ENCODE assay signal across 1 cellular context in the genomic region with DNA sequence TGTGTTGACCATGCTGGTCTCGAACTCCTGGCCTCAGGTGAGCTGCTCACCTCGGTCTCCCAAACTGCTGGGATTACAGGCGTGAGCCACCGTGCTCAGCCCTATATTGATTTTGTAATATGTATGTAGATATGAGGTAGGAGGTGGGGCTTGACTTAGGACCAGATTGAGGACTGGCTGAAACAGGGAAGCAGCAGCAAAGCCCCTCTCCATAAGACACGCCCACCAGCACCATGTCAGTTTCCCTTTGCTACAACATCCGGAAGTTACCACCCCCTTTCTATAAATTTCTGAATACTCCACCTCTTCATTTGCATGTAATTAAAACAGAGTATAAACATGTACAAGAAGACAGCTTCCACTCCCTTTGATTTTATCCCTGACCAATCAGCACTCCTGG.
A peak's percentile ranks its signal among the peaks of the same experiment; 100 is the strongest.
TF ChIP-seq lines count a peak whose summit lies in the region.

No MANE protein-coding gene starts in this region.

TF ChIP-seq in K562, 482 proteins besides CTCF, POLR2A, EP300 and RAD21 (continued from another document):
- TF ChIP-seq U2AF1 (optimal IDR thresholded peaks at IDR 0.05; ENCODE audit: low read depth, low read length) (no peak), SNRNP70 (optimal IDR thresholded peaks at IDR 0.05; ENCODE audit: low read depth, low read length) (no peak), RBM22 (IDR thresholded peaks at IDR 0.05; ENCODE audit: low read depth, low read length, poor library complexity, severe bottlenecking) (no peak), CC2D1A (IDR thresholded peaks at IDR 0.05) (peak; percentile 66), PKNOX1 (IDR thresholded peaks at IDR 0.05) (peak; percentile 48), ZBTB5 (IDR thresholded peaks at IDR 0.05) (peak; percentile 70; the same call in 1 of the 2 replicates)
- TF ChIP-seq, protein P1, sequence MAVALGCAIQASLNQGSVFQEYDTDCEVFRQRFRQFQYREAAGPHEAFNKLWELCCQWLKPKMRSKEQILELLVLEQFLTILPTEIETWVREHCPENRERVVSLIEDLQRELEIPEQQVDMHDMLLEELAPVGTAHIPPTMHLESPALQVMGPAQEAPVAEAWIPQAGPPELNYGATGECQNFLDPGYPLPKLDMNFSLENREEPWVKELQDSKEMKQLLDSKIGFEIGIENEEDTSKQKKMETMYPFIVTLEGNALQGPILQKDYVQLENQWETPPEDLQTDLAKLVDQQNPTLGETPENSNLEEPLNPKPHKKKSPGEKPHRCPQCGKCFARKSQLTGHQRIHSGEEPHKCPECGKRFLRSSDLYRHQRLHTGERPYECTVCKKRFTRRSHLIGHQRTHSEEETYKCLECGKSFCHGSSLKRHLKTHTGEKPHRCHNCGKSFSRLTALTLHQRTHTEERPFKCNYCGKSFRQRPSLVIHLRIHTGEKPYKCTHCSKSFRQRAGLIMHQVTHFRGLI (CRISPR knock-in tag; IDR thresholded peaks at IDR 0.05) = no peak
- TF ChIP-seq, protein P2, sequence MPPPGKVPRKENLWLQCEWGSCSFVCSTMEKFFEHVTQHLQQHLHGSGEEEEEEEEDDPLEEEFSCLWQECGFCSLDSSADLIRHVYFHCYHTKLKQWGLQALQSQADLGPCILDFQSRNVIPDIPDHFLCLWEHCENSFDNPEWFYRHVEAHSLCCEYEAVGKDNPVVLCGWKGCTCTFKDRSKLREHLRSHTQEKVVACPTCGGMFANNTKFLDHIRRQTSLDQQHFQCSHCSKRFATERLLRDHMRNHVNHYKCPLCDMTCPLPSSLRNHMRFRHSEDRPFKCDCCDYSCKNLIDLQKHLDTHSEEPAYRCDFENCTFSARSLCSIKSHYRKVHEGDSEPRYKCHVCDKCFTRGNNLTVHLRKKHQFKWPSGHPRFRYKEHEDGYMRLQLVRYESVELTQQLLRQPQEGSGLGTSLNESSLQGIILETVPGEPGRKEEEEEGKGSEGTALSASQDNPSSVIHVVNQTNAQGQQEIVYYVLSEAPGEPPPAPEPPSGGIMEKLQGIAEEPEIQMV (tag; conservative IDR thresholded peaks at IDR 0.05; ENCODE audit: low read depth) = peak; percentile 68
- TF ChIP-seq, protein P3, sequence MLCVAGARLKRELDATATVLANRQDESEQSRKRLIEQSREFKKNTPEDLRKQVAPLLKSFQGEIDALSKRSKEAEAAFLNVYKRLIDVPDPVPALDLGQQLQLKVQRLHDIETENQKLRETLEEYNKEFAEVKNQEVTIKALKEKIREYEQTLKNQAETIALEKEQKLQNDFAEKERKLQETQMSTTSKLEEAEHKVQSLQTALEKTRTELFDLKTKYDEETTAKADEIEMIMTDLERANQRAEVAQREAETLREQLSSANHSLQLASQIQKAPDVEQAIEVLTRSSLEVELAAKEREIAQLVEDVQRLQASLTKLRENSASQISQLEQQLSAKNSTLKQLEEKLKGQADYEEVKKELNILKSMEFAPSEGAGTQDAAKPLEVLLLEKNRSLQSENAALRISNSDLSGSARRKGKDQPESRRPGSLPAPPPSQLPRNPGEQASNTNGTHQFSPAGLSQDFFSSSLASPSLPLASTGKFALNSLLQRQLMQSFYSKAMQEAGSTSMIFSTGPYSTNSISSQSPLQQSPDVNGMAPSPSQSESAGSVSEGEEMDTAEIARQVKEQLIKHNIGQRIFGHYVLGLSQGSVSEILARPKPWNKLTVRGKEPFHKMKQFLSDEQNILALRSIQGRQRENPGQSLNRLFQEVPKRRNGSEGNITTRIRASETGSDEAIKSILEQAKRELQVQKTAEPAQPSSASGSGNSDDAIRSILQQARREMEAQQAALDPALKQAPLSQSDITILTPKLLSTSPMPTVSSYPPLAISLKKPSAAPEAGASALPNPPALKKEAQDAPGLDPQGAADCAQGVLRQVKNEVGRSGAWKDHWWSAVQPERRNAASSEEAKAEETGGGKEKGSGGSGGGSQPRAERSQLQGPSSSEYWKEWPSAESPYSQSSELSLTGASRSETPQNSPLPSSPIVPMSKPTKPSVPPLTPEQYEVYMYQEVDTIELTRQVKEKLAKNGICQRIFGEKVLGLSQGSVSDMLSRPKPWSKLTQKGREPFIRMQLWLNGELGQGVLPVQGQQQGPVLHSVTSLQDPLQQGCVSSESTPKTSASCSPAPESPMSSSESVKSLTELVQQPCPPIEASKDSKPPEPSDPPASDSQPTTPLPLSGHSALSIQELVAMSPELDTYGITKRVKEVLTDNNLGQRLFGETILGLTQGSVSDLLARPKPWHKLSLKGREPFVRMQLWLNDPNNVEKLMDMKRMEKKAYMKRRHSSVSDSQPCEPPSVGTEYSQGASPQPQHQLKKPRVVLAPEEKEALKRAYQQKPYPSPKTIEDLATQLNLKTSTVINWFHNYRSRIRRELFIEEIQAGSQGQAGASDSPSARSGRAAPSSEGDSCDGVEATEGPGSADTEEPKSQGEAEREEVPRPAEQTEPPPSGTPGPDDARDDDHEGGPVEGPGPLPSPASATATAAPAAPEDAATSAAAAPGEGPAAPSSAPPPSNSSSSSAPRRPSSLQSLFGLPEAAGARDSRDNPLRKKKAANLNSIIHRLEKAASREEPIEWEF (CRISPR knock-in tag; IDR thresholded peaks at IDR 0.05) = no peak
